Comparison of ENCODE assay signal across 1 cellular context in genomic region chr22:49997932-49998717, GRCh38.
TF ChIP-seq lines count a peak whose summit lies in the region.

No MANE protein-coding gene starts in this region.

TF ChIP-seq in GM12878, 131 proteins besides CTCF, POLR2A, EP300 and RAD21:
- TF ChIP-seq PBX3 (IDR thresholded peaks at IDR 0.05; ENCODE audit: insufficient replicate concordance, low read depth, low read length) = peak; percentile 17
- TF ChIP-seq BCL3 (IDR thresholded peaks at IDR 0.05; ENCODE audit: borderline replicate concordance, insufficient read depth, low read depth, low read length, poor library complexity, severe bottlenecking) = peak; percentile 75
- TF ChIP-seq PAX5 (IDR thresholded peaks at IDR 0.05; ENCODE audit: borderline replicate concordance, low read depth, low read length) = no peak
- no peak for TF ChIP-seq MXI1 (IDR thresholded peaks at IDR 0.05; ENCODE audit: low read depth, low read length)
- TF ChIP-seq DPF2 (IDR thresholded peaks at IDR 0.05) = no peak
- no peak for TF ChIP-seq BMI1 (IDR thresholded peaks at IDR 0.05; ENCODE audit: borderline replicate concordance)
- TF ChIP-seq SIN3A (IDR thresholded peaks at IDR 0.05; ENCODE audit: low read depth, low read length) = no peak
- no peak for TF ChIP-seq CHD4 (IDR thresholded peaks at IDR 0.05)
- no peak for TF ChIP-seq NBN (IDR thresholded peaks at IDR 0.05)
- no peak for TF ChIP-seq BRCA1 (IDR thresholded peaks at IDR 0.05; ENCODE audit: low read depth, low read length)
- TF ChIP-seq KDM1A (IDR thresholded peaks at IDR 0.05; ENCODE audit: borderline replicate concordance) = no peak
- no peak for TF ChIP-seq CBX5 (IDR thresholded peaks at IDR 0.05; ENCODE audit: low read depth)
- no peak for TF ChIP-seq SUZ12 (IDR thresholded peaks at IDR 0.05; ENCODE audit: unreplicated experiment)
- TF ChIP-seq E2F4 (IDR thresholded peaks at IDR 0.05; ENCODE audit: low read depth, low read length) = no peak
